In the genomic region with DNA sequence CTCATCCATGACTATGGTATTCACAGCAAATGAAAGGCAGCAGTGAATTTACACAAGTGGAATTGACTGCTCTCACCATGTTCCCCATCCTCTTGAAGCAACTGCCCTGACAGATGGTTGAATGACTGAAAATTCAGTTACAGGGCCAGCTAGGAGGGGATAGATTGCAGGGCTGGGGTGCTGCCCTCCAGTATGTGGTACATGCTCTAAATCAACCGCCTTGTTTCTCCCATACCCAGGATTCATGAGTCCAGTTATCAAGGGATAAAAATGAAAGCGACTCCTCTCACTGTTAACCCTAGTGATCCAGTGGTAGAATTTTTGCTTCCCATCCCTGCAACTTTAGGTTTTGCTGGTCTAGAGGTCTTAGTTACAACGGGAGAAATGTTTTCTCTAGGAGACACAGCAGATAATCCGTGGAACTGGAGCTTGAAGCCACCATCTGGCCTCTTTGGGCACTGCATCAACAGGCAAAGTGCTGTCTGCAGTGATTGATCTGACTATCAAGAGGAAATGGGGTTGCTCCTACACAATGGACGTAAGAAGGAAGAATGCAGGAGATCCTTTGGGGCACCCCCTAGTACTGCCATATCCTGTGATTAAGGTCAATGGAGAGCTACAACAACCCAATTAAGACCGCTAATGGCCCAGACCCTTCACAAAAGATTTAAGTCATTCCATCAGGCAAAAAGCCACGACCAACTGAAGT, we compare ENCODE assay signal across 8 cellular contexts. TPM values are rescaled to one million over a fixed set of nuclear protein-coding genes. Genes with fewer than 3 reads are reported as not detected.
DNase-seq lines count a peak whose midpoint lies in the region; ATAC-seq and TF ChIP-seq lines count a peak whose summit lies in the region.

No MANE protein-coding gene starts in this region.

- DNase-seq in CD14-positive monocyte (ENCODE audit: low spot score) (no peak), SJCRH30 (peak; percentile 22 to 61), heart right ventricle (peak; percentile 18 to 23), retinal pigment epithelial cell (ENCODE audit: low read depth) (peak; percentile 16)
- DNase-seq in activated naive CD4-positive, alpha-beta T cell treated with anti-CD3 and anti-CD28 coated beads, Interleukin-2, amount 50 U/mL, for 16 hours, result peak; percentile 45

- ATAC-seq in GM19438 (IDR thresholded peaks at IDR 0.05; ENCODE audit: low read depth, unreplicated experiment) (peak; percentile 64), heart right ventricle (peak; percentile 38 to 74 (median 60)), GM19463 (IDR thresholded peaks at IDR 0.05; ENCODE audit: unreplicated experiment) (no peak)

- H3F3A ChIP-seq in Loucy (ENCODE audit: low read depth), result no peaks in the 10 kb centered on the region

- H4K20me1 ChIP-seq in Loucy (ENCODE audit: insufficient read depth, low read length, poor library complexity, severe bottlenecking), result no peaks in the 10 kb centered on the region

- H3K9me3 ChIP-seq in Loucy (ENCODE audit: insufficient read depth, low read depth, low read length), result no peaks in the 10 kb centered on the region
- H3K9me3 ChIP-seq in SJCRH30 (replicated peaks), result no peaks in the 10 kb centered on the region
- no peaks in the 10 kb centered on the region for H3K9me3 ChIP-seq in heart right ventricle

- H3K9me3 Mint-ChIP-seq in CD14-positive monocyte, result no peaks in the 10 kb centered on the region

- H3K4me1 ChIP-seq in Loucy (ENCODE audit: insufficient read depth, low read length, poor library complexity, severe bottlenecking) (peaks cover 12% of the 10 kb centered on the region), SJCRH30 (no peaks in the 10 kb centered on the region; the same call in 1 of the 2 replicates), heart right ventricle (peaks cover 0 to 6% (median 0%) of the 10 kb centered on the region in 9 donors)

- H2AFZ ChIP-seq in Loucy (ENCODE audit: low read length), result peak overlapping the region; percentile 76

- H3K27ac Mint-ChIP-seq in CD14-positive monocyte, result peak overlapping the region in 1 of 7 donors; percentile 1

- H3K36me3 ChIP-seq in Loucy (ENCODE audit: insufficient read depth, low read length) (no peaks in the 10 kb centered on the region), SJCRH30 (no peaks in the 10 kb centered on the region), heart right ventricle (peaks cover 0 to 25% (median 0%) of the 10 kb centered on the region in 9 donors)

- peaks cover 0 to 7% (median 5%) of the 10 kb centered on the region in 3 donors for H3K27me3 Mint-ChIP-seq in CD14-positive monocyte (ENCODE audit: low read depth in 3 of 3)

- H3K79me2 ChIP-seq in Loucy (ENCODE audit: insufficient read depth, low read length), result no peaks in the 10 kb centered on the region

- peaks cover 20% of the 10 kb centered on the region for H3K4me1 Mint-ChIP-seq in CD14-positive monocyte

- H3K4me2 ChIP-seq in Loucy (ENCODE audit: low read depth, low read length, poor library complexity, severe bottlenecking), result peak overlapping the region; percentile 27

- no peaks in the 10 kb centered on the region for H3K9me2 ChIP-seq in Loucy (replicated peaks; ENCODE audit: low read depth, low read length)

- 32 to 38% methylated on average over 7 of the region's 7 CpGs for WGBS in heart right ventricle, 2 donors

- no peak overlapping the region for H3K27ac ChIP-seq in SJCRH30
- H3K27ac ChIP-seq in heart right ventricle, result no peak overlapping the region

- intact Hi-C loops in CD14-positive monocyte (cut with micrococcal nuclease), result loop anchor here in 1 of 2 donors (10.0 kb wide), 1 partner anchor 75 kb away; a partner anchor contains a TSS
- intact Hi-C loops in heart right ventricle (cut with DNase I), result loop anchor here in 7 of 10 donors (2.0 to 10.0 kb wide), 4 partner anchors 57 to 105 kb away; no protein-coding TSS in a partner anchor

- peak overlapping the region in 1 of 2 donors; percentile 43 for H3K4me3 Mint-ChIP-seq in CD14-positive monocyte

- peak; percentile 86 for TF ChIP-seq CTCF in CD14-positive monocyte (IDR thresholded peaks at IDR 0.05)
- peak; percentile 81 for TF ChIP-seq CTCF in Loucy (conservative IDR thresholded peaks at IDR 0.05; ENCODE audit: low read length)
- peak in 8 of 9 donors; percentile 41 to 77 (median 65) for TF ChIP-seq CTCF in heart right ventricle (IDR thresholded peaks at IDR 0.05)
- TF ChIP-seq CTCF in retinal pigment epithelial cell (conservative IDR thresholded peaks at IDR 0.05; ENCODE audit: low read depth, low read length), result peak; percentile 87

- H3K4me3 ChIP-seq in Loucy (ENCODE audit: low read length, poor library complexity, severe bottlenecking) (peak overlapping the region; percentile 8), SJCRH30 (no peak overlapping the region), heart right ventricle (no peak overlapping the region), retinal pigment epithelial cell (ENCODE audit: low read length) (no peak overlapping the region)

- H3K27me3 ChIP-seq in Loucy (ENCODE audit: insufficient read depth, low read length, poor library complexity, severe bottlenecking) (no peaks in the 10 kb centered on the region), SJCRH30 (no peaks in the 10 kb centered on the region), heart right ventricle (no peaks in the 10 kb centered on the region)

- H3K36me3 Mint-ChIP-seq in CD14-positive monocyte, result peaks cover 26 to 28% of the 10 kb centered on the region in 2 donors

- no peak overlapping the region for H3K9ac ChIP-seq in Loucy (ENCODE audit: low read depth, low read length, poor library complexity, severe bottlenecking)

RNA-seq across cellular contexts. Expression of a gene that starts 32.0 kb away (rescaled TPM):
- 100 to 1,000 TPM; 373 to 426 TPM for polyA plus RNA-seq in CD14-positive monocyte
- total RNA-seq in SJCRH30 (2014; rRNA removed; shearing (Covaris generic)), result 16.6 and 18.6 TPM in 2 replicates
- 100 to 1,000 TPM in 1 of 10 donors, 10 to 100 TPM in 9; 39.2 to 144 (median 47.9) TPM for total RNA-seq in heart right ventricle
- 100 to 1,000 TPM in 1 of 2 donors, 10 to 100 TPM in 1; 26.0 to 229 TPM for polyA plus RNA-seq in heart right ventricle

RNA-seq across cellular contexts. Expression of a gene that starts 49.0 kb away (rescaled TPM):
- polyA plus RNA-seq in CD14-positive monocyte (1 to 10 TPM; 5.3 to 6.6 TPM), heart right ventricle (1 to 10 TPM; 5.2 to 6.8 TPM)
- total RNA-seq in SJCRH30 (2014; rRNA removed; shearing (Covaris generic)), result 24.8 and 28.2 TPM in 2 replicates
- total RNA-seq in heart right ventricle, result 10 to 100 TPM in 1 of 10 donors, 1 to 10 TPM in 9; 6.7 to 10.3 (median 8.5) TPM
